In the genomic region with DNA sequence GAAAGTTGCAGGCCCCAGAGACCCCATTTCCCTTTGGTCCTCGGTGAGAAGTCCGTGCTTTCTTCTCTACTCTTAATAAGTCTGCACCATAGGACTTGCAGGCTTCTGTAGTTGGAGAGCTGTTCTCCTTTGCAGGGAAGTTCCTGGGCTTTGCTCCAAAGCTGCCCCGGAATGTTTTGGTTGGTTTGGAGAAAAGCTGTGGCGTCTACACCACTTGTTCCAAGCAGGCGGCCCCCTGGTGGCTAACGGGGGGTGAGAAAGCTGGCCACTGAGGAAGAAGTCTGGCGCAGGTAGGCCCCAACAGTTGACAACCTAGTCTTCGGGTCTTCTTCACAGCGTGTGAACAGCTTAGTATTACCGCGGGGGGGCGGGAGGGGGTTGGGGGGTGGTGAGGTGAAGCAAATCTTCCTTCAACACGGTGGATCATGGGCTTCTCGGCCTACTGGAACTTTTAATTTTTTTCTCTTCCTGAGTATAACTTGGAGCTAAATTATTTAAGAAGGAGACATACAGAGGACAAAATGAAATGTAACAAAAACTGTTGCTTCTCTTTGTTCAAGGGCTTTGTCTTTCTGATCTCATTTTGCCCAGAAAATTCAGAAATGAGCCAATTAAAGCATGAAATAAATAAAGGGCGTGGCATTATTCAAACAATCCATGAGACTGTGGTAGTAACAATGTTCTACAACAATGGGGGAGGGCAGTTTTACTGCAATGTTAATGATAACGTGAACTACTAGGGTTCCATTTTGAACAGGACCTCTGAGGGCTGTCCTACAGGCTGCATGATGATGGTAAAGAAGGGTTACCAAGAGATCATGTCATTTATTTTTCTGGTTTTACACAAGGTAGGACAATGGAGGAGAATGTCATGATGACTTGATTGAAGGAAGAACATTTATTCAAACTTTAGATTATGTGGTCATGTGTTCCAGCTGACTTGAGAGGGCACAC, we compare ENCODE assay signal across 8 cellular contexts. TPM values are rescaled to one million over a fixed set of nuclear protein-coding genes. Genes with fewer than 3 reads are reported as not detected.
DNase-seq lines count a peak whose midpoint lies in the region; ATAC-seq and TF ChIP-seq lines count a peak whose summit lies in the region.

No MANE protein-coding gene starts in this region.

- no peaks in the 10 kb centered on the region for H3K36me3 ChIP-seq in body of pancreas (replicated peaks in 1 of 2; ENCODE audit: insufficient read depth in 1 of 2, low read depth in 2 of 2)
- H3K36me3 ChIP-seq in tibial artery: no peaks in the 10 kb centered on the region

- peak; percentile 65 for DNase-seq in ACHN
- peak; percentile 59 for DNase-seq in HT-29 (ENCODE audit: low spot score)
- DNase-seq in body of pancreas: peak; percentile 87 to 94 (median 90)
- DNase-seq in kidney glomerular epithelial cell (lab: John Stamatoyannopoulos, UW): peak; percentile 21
- peak; percentile 89 to 96 for DNase-seq in tibial artery
- no peak for DNase-seq in NCI-H2227 (lab: John Stamatoyannopoulos, UW; ENCODE audit: unreplicated experiment)
- DNase-seq in stimulated activated CD4-positive, alpha-beta T cell treated with anti-CD3 and anti-CD28 coated beads, Interleukin-1b, Interleukin-23, amount 100 ng/mL, for 48 hours: no peak

- intact Hi-C loops in body of pancreas (cut with DNase I): no loop called here
- intact Hi-C loops in tibial artery (cut with DNase I; ENCODE audit: low total_unique reads): loop anchor here (10.0 kb wide), 3 partner anchors 142 to 502 kb away; no protein-coding TSS in a partner anchor

- 30 to 35% methylated on average over 16 of the region's 16 CpGs for WGBS in body of pancreas, 2 donors

- H3K4me3 ChIP-seq in body of pancreas (no peak overlapping the region), tibial artery (peak overlapping the region; percentile 65 to 88)

- peak; percentile 34 to 78 (median 63) for TF ChIP-seq CTCF in body of pancreas (IDR thresholded peaks at IDR 0.05)
- peak; percentile 55 to 69 for TF ChIP-seq CTCF in tibial artery (IDR thresholded peaks at IDR 0.05)

- peak in 1 of 3 donors; percentile 5 for TF ChIP-seq POLR2A in body of pancreas (IDR thresholded peaks at IDR 0.05)

- in situ Hi-C loops in ACHN (cut with HindIII; ENCODE audit: low pct_ligation_motif_present, low pct_unique_long_range_greater_than_20kb, low sequenced_read_pairs): no loop called here

- H3K9me3 ChIP-seq in body of pancreas (no peaks in the 10 kb centered on the region), tibial artery (no peaks in the 10 kb centered on the region)

- peaks cover 21% of the 10 kb centered on the region for H3K4me1 ChIP-seq in body of pancreas
- peaks cover 0 to 34% (median 15%) of the 10 kb centered on the region in 4 donors for H3K4me1 ChIP-seq in tibial artery

- ATAC-seq in body of pancreas (peak; percentile 46), GM18909 (IDR thresholded peaks at IDR 0.05; ENCODE audit: poor library complexity, unreplicated experiment) (no peak)

- H3K27ac ChIP-seq in body of pancreas: peak overlapping the region; percentile 94 to 98 (median 96)
- H3K27ac ChIP-seq in tibial artery: peak overlapping the region; percentile 96 to 99

- H3K27me3 ChIP-seq in body of pancreas (no peaks in the 10 kb centered on the region), tibial artery (no peaks in the 10 kb centered on the region)

RNA-seq across cellular contexts. Expression of a gene that starts 2.2 kb away (rescaled TPM):
- 0.81 and 0.94 TPM in 2 replicates for total RNA-seq in HT-29 (2014; rRNA removed; shearing (Covaris generic))
- total RNA-seq in body of pancreas: 1 to 10 TPM; 6.7 to 6.9 TPM

Comparison
In these comparisons a context has a peak if more than half of its experiments do, and no peak if none do; other contexts are left out.
1. DNase-seq: peak in ACHN (single experiment), HT-29 (single experiment), body of pancreas (4 of 4), kidney glomerular epithelial cell (single experiment) and tibial artery (2 of 2); none in NCI-H2227 (single experiment) and stimulated activated CD4-positive, alpha-beta T cell treated with anti-CD3 and anti-CD28 coated beads, Interleukin-1b, Interleukin-23, amount 100 ng/mL, for 48 hours (single experiment).
2. H3K4me3 ChIP-seq: peak in tibial artery (2 of 2); none in body of pancreas (0 of 2).